25 cellular contexts compared by ENCODE assay signal in the genomic region with DNA sequence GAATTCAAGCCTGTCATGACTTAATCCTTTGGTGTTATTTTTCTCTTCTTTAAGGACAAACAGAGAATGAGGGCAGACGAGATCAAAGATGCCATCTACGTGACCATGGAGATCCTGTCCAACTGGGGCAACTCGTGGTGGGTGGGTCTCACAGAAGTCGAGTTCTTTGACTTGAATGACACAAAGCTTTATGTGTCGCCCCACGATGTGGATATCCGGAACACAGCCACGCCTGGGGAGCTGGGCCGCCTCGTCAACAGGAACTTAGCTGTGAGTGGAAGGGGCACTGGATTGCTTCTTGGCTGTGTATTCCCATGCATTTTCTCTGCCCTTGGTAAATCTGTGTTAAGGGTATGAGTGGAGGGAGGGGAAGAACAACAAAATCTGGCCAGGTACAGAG.
"Had no signal": no experiment of that assay in that cellular context is flagged by ENCODE, and none has a peak within 500 bp of the region (broad histone marks: within the 10 kb centered on the region; RNA-seq: fewer than 3 reads in every experiment).

No MANE protein-coding gene starts in this region.

- H3K4me1 Mint-ChIP-seq: naive B cell had no signal

- H3K4me3 Mint-ChIP-seq: dendritic cell treated with granulocyte-macrophage colony-stimulating factor and Interleukin-4, amounts not matched to agents 40 ng/mL and 50 ng/mL, for 4 days; effector memory CD8-positive, alpha-beta T cell; naive B cell; nephron had no signal

- H3K9me3 ChIP-seq: esophagus squamous epithelium, gastroesophageal sphincter, left ventricle myocardium inferior, psoas muscle, right lobe of liver, thyroid gland, upper lobe of left lung, vagina had no signal

- H3K27ac Mint-ChIP-seq: dendritic cell treated with granulocyte-macrophage colony-stimulating factor and Interleukin-4, amounts not matched to agents 40 ng/mL and 50 ng/mL, for 4 days; effector memory CD8-positive, alpha-beta T cell; naive B cell; nephron had no signal

- H3K4me3 ChIP-seq: esophagus squamous epithelium, gastroesophageal sphincter, left ventricle myocardium inferior, lung, psoas muscle, right lobe of liver, skin epidermis, thyroid gland, upper lobe of left lung, vagina had no signal

- H3K36me3 ChIP-seq: right lobe of liver had no signal

- H3K27me3 Mint-ChIP-seq: dendritic cell treated with granulocyte-macrophage colony-stimulating factor and Interleukin-4, amounts not matched to agents 40 ng/mL and 50 ng/mL, for 4 days; effector memory CD8-positive, alpha-beta T cell; naive B cell had no signal

- H3K27me3 ChIP-seq: esophagus squamous epithelium, gastroesophageal sphincter, right lobe of liver, thyroid gland, upper lobe of left lung, vagina had no signal

- H3K4me1 ChIP-seq: gastroesophageal sphincter, left ventricle myocardium inferior, psoas muscle, right lobe of liver, upper lobe of left lung, vagina had no signal

- H3K9me3 Mint-ChIP-seq: dendritic cell treated with granulocyte-macrophage colony-stimulating factor and Interleukin-4, amounts not matched to agents 40 ng/mL and 50 ng/mL, for 4 days; effector memory CD8-positive, alpha-beta T cell; naive B cell; nephron had no signal

- H3K27ac ChIP-seq: epithelial cell of prostate, esophagus squamous epithelium, gastroesophageal sphincter, left ventricle myocardium inferior, parathyroid adenoma, psoas muscle, right lobe of liver, skin epidermis, thyroid gland, upper lobe of left lung, vagina had no signal

- ATAC-seq: effector memory CD8-positive, alpha-beta T cell; gastroesophageal sphincter; left cardiac atrium; psoas muscle; right lobe of liver had no signal

- DNase-seq: effector memory CD8-positive, alpha-beta T cell; esophagus squamous epithelium; foreskin fibroblast; glutamatergic neuron; islet precursor cell; left cardiac atrium; left ventricle myocardium inferior; mesenchymal stem cell; naive B cell; psoas muscle; retina; stimulated activated CD4-positive, alpha-beta T cell treated with anti-CD3 and anti-CD28 coated beads, Interleukin-12 subunit alpha, Interleukin-12 subunit beta, amount 100 ng/mL, for 4 hours; stimulated activated CD4-positive, alpha-beta T cell treated with anti-CD3 and anti-CD28 coated beads, Interleukin-2, amount 100 ng/mL, for 48 hours; stimulated activated naive CD4-positive, alpha-beta T cell treated with Interleukin-2 at 50 U/mL for 16 hours; thyroid gland had no signal
